1 cellular context compared by ENCODE assay signal in the genomic region with DNA sequence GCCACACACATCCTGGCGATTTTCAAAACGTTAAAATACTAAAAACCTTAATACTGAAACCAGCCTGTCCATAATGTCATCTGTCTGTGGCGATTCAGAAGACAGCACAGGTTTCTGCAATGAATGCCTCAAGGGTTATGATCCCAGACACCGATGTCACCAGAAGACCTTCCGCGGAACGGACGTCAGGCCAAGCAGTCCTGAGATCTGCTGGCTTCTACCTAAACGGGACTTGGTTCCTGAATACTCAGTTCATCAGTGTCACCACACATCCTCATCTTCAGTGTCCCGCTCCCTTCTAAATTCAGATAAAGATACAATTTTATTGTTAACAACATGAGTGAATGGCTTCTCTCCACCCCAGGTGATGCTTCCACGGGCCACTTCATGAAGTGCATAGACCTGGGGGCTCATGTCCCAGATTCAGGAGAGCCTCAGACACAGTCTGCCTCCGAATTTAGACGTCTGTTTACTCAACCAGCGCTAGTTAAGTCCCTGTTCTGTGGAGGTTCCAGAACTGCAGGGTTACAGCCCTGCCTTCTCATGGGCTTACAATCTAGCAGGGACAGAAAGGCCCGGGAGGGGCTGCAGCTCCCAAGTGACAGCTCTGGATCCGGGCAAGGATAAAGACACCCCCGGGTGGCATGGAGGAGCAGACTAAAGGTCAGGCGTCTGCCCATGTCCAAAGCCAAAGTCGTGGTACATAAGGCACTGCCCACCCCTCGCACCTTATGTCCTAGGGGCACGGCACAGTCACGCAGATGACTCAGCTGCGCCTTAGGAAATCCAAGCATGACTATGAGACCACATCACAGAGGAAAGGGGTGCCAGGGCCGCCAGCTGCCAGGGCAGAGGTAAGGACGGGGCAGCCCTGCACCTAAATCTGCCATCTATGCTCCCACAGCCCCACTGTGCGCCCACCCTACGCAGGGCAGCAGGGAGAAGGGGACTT.
TF ChIP-seq lines count a peak whose summit lies in the region.

No MANE protein-coding gene starts in this region.

TF ChIP-seq in A549, 52 proteins besides CTCF, POLR2A, EP300 and RAD21 (continued from another document):
- TF ChIP-seq, protein P1, sequence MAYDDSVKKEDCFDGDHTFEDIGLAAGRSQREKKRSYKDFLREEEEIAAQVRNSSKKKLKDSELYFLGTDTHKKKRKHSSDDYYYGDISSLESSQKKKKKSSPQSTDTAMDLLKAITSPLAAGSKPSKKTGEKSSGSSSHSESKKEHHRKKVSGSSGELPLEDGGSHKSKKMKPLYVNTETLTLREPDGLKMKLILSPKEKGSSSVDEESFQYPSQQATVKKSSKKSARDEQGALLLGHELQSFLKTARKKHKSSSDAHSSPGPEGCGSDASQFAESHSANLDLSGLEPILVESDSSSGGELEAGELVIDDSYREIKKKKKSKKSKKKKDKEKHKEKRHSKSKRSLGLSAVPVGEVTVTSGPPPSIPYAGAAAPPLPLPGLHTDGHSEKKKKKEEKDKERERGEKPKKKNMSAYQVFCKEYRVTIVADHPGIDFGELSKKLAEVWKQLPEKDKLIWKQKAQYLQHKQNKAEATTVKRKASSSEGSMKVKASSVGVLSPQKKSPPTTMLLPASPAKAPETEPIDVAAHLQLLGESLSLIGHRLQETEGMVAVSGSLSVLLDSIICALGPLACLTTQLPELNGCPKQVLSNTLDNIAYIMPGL (CRISPR knock-in tag; IDR thresholded peaks at IDR 0.05; ENCODE audit: borderline replicate concordance): no peak
- TF ChIP-seq HOXB13 (CRISPR knock-in tag; IDR thresholded peaks at IDR 0.05; ENCODE audit: low read depth): no peak
- TF ChIP-seq, protein P2, sequence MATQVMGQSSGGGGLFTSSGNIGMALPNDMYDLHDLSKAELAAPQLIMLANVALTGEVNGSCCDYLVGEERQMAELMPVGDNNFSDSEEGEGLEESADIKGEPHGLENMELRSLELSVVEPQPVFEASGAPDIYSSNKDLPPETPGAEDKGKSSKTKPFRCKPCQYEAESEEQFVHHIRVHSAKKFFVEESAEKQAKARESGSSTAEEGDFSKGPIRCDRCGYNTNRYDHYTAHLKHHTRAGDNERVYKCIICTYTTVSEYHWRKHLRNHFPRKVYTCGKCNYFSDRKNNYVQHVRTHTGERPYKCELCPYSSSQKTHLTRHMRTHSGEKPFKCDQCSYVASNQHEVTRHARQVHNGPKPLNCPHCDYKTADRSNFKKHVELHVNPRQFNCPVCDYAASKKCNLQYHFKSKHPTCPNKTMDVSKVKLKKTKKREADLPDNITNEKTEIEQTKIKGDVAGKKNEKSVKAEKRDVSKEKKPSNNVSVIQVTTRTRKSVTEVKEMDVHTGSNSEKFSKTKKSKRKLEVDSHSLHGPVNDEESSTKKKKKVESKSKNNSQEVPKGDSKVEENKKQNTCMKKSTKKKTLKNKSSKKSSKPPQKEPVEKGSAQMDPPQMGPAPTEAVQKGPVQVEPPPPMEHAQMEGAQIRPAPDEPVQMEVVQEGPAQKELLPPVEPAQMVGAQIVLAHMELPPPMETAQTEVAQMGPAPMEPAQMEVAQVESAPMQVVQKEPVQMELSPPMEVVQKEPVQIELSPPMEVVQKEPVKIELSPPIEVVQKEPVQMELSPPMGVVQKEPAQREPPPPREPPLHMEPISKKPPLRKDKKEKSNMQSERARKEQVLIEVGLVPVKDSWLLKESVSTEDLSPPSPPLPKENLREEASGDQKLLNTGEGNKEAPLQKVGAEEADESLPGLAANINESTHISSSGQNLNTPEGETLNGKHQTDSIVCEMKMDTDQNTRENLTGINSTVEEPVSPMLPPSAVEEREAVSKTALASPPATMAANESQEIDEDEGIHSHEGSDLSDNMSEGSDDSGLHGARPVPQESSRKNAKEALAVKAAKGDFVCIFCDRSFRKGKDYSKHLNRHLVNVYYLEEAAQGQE (IDR thresholded peaks at IDR 0.05): no peak
- TF ChIP-seq CHD2 (IDR thresholded peaks at IDR 0.05; ENCODE audit: low read length, partially characterized antibody): no peak
- no peak for TF ChIP-seq ESRRA (IDR thresholded peaks at IDR 0.05; ENCODE audit: borderline replicate concordance, low read length)
- TF ChIP-seq HDAC2 (IDR thresholded peaks at IDR 0.05): no peak
- no peak for TF ChIP-seq FOXS1 (CRISPR knock-in tag; IDR thresholded peaks at IDR 0.05)
- TF ChIP-seq FOSB (CRISPR knock-in tag; IDR thresholded peaks at IDR 0.05): no peak
- no peak for TF ChIP-seq RCOR1 (IDR thresholded peaks at IDR 0.05; ENCODE audit: low read depth, low read length)
- peak; percentile 73 for TF ChIP-seq FOSL2 (IDR thresholded peaks at IDR 0.05)
- peak; percentile 86 for TF ChIP-seq FOSL2 (CRISPR knock-in tag; IDR thresholded peaks at IDR 0.05)
- no peak for TF ChIP-seq HEYL (CRISPR knock-in tag; IDR thresholded peaks at IDR 0.05)
- TF ChIP-seq JUN (IDR thresholded peaks at IDR 0.05): 0 out of 5 replicates have a peak, but pooled peaks of 1 of the 2 experiments have one; percentile 28
- TF ChIP-seq, protein P3, sequence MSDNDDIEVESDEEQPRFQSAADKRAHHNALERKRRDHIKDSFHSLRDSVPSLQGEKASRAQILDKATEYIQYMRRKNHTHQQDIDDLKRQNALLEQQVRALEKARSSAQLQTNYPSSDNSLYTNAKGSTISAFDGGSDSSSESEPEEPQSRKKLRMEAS (IDR thresholded peaks at IDR 0.05): 0 out of 2 replicates have a peak, but pooled peaks have one; percentile 36
- TF ChIP-seq ZC3H11A (IDR thresholded peaks at IDR 0.05): no peak
